In the genomic region with DNA sequence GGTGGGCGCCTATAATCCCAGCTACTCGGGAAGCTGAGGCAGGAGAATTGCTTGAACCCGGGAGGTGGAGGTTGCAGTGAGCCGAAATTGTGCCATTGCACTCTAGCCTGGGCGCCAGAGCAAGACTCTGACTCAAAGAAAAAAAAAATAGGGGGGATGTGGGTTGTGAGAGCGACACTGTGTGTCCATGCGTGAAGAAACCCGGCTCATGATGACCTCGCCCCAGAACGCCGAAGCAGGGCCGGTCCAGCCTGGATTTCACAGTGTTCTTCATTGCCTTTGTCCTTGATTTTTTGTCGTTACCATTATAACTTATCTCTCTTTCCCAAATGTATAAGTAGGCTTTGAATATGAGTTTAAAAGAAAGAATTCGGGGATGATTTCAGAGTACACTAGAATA, we compare ENCODE assay signal across 27 cellular contexts.
DNase-seq lines count a peak whose midpoint lies in the region; ATAC-seq and TF ChIP-seq lines count a peak whose summit lies in the region.
"Had no signal": no experiment of that assay in that cellular context is flagged by ENCODE, and none has a peak within 500 bp of the region (broad histone marks: within the 10 kb centered on the region; RNA-seq: fewer than 3 reads in every experiment).

No MANE protein-coding gene starts in this region.

- no peak overlapping the region for H3K9ac ChIP-seq in mesenchymal stem cell (ENCODE audit: low read length)
- H3K9ac ChIP-seq: parathyroid adenoma had no signal

- H3K79me1 ChIP-seq in mesenchymal stem cell (replicated peaks; ENCODE audit: low read length, poor library complexity, severe bottlenecking) = peaks cover 22% of the 10 kb centered on the region

- no peak overlapping the region for H3K4me2 ChIP-seq in mesenchymal stem cell (ENCODE audit: low read length, poor library complexity, severe bottlenecking)

- no peak for ATAC-seq in left ventricle myocardium superior
- no peak for ATAC-seq in HG03175 (IDR thresholded peaks at IDR 0.05; ENCODE audit: unreplicated experiment)
- ATAC-seq: natural killer cell treated with Interleukin-12 subunit alpha and Interleukin-12 subunit beta and Interleukin-15 and Interleukin-18, amount 100 ng/mL, for 72 hours; WTC11 had no signal

- no peak overlapping the region for H4K91ac ChIP-seq in mesenchymal stem cell (ENCODE audit: low read length)

- H4K8ac ChIP-seq in mesenchymal stem cell (ENCODE audit: low read length) = no peak overlapping the region

- DNase-seq in left ventricle myocardium inferior (no peak), left ventricle myocardium superior (no peak), ascending aorta (ENCODE audit: low spot score in 2 of 2) (no peak), mesenchymal stem cell (no peak), thyroid gland (peak; percentile 67 to 76), NCI-H2196 (lab: John Stamatoyannopoulos, UW; ENCODE audit: unreplicated experiment) (no peak), retina (no peak)
- DNase-seq: 8988T; activated naive CD4-positive, alpha-beta T cell treated with anti-CD3 and anti-CD28 coated beads, Interleukin-2, amount 50 U/mL, for 16 hours; amygdala; COR-L47; DMS79 treated with DMSO at 0.1 percent for 48 hours; head of caudate nucleus; left cardiac atrium; midbrain; NCI-H1092; NCI-H187; NCI-H2171 treated with DMSO at 0.1 percent for 48 hours; NCI-H526; Peyer's patch; stomach; T1000 had no signal

- no peak overlapping the region for H2AK5ac ChIP-seq in mesenchymal stem cell (ENCODE audit: low read length, severe bottlenecking)

- H3K4ac ChIP-seq in mesenchymal stem cell (ENCODE audit: low read depth in 1 of 2, low read length in 2 of 2) = peak overlapping the region in 1 of 2 experiments; percentile 58

- no peak overlapping the region for H2BK12ac ChIP-seq in mesenchymal stem cell (ENCODE audit: low read length in 2 of 2)

- H3K23ac ChIP-seq in mesenchymal stem cell (ENCODE audit: low read length in 2 of 2) = no peak overlapping the region

- H3K36me3 ChIP-seq in left ventricle myocardium inferior (no peaks in the 10 kb centered on the region), ascending aorta (no peaks in the 10 kb centered on the region), mesenchymal stem cell (ENCODE audit: control insufficient read depth in 1 of 2, insufficient read depth in 2 of 2, low read depth in 1 of 2, low read length in 2 of 2) (no peaks in the 10 kb centered on the region), thyroid gland (no peaks in the 10 kb centered on the region)
- H3K36me3 ChIP-seq: cardiac muscle cell, Peyer's patch, stomach had no signal

- intact Hi-C loops in left ventricle myocardium inferior (cut with micrococcal nuclease) = no loop called here
- intact Hi-C loops in left ventricle myocardium superior (cut with micrococcal nuclease) = no loop called here
- intact Hi-C loops in ascending aorta (cut with DNase I) = loop anchor here (1.0 to 5.0 kb wide), 3 partner anchors 18 to 68 kb away; no protein-coding TSS in a partner anchor
- intact Hi-C loops in thyroid gland (cut with DNase I) = no loop called here

- TF ChIP-seq CTCF in left ventricle myocardium inferior (IDR thresholded peaks at IDR 0.05; ENCODE audit: borderline replicate concordance) = no peak
- no peak for TF ChIP-seq CTCF in ascending aorta (IDR thresholded peaks at IDR 0.05)
- no peak for TF ChIP-seq CTCF in thyroid gland (IDR thresholded peaks at IDR 0.05)

- peak overlapping the region; percentile 68 for H2BK120ac ChIP-seq in mesenchymal stem cell (ENCODE audit: low read depth, low read length)

- H2BK5ac ChIP-seq in mesenchymal stem cell (ENCODE audit: low read depth, low read length, poor library complexity, severe bottlenecking) = no peak overlapping the region

- H3K14ac ChIP-seq in mesenchymal stem cell (ENCODE audit: low read length in 2 of 2) = no peak overlapping the region

- H3K4me3 ChIP-seq in left ventricle myocardium inferior = no peak overlapping the region
- H3K4me3 ChIP-seq in ascending aorta = no peak overlapping the region
- H3K4me3 ChIP-seq in mesenchymal stem cell (ENCODE audit: insufficient read depth in 1 of 2, low read depth in 1 of 2, low read length in 2 of 2) = no peak overlapping the region
- no peak overlapping the region for H3K4me3 ChIP-seq in thyroid gland (replicated peaks in 1 of 3)
- H3K4me3 ChIP-seq: cardiac muscle cell, Peyer's patch, stomach had no signal

- H3K9me3 ChIP-seq in left ventricle myocardium inferior (replicated peaks) = no peaks in the 10 kb centered on the region
- no peaks in the 10 kb centered on the region for H3K9me3 ChIP-seq in ascending aorta
- no peaks in the 10 kb centered on the region for H3K9me3 ChIP-seq in mesenchymal stem cell (ENCODE audit: control insufficient read depth, low read length)
- H3K9me3 ChIP-seq in thyroid gland = no peaks in the 10 kb centered on the region
- H3K9me3 ChIP-seq: Peyer's patch, stomach had no signal

- H3K18ac ChIP-seq in mesenchymal stem cell (ENCODE audit: low read depth in 1 of 2, low read length in 2 of 2) = no peak overlapping the region

- no peak overlapping the region for H2BK15ac ChIP-seq in mesenchymal stem cell (ENCODE audit: low read depth, poor library complexity, severe bottlenecking)

- 98% methylated on average over 9 of the region's 14 CpGs for WGBS in mesenchymal stem cell
- 55 to 56% methylated on average over 14 of the region's 14 CpGs for WGBS in thyroid gland, 2 donors

- peaks cover 92% of the 10 kb centered on the region for H3K4me1 ChIP-seq in left ventricle myocardium inferior
- H3K4me1 ChIP-seq in ascending aorta = peaks cover 19 to 72% of the 10 kb centered on the region in 2 donors
- H3K4me1 ChIP-seq in mesenchymal stem cell (ENCODE audit: control insufficient read depth, insufficient read depth, low read depth, low read length) = peaks cover 19% of the 10 kb centered on the region
- peaks cover 71 to 94% of the 10 kb centered on the region in 2 donors for H3K4me1 ChIP-seq in thyroid gland

- peak overlapping the region; percentile 49 for H3K27ac ChIP-seq in left ventricle myocardium inferior (replicated peaks)
- H3K27ac ChIP-seq in ascending aorta = peak overlapping the region; percentile 76 to 86
- H3K27ac ChIP-seq in mesenchymal stem cell (ENCODE audit: low read length, poor library complexity, severe bottlenecking) = peak overlapping the region; percentile 36
- H3K27ac ChIP-seq in thyroid gland = peak overlapping the region; percentile 64 to 72 (median 70)

- H3K27me3 ChIP-seq in left ventricle myocardium inferior (ENCODE audit: low read depth) (no peaks in the 10 kb centered on the region), ascending aorta (no peaks in the 10 kb centered on the region), mesenchymal stem cell (ENCODE audit: control insufficient read depth in 1 of 2, insufficient read depth in 1 of 2, low read length in 2 of 2) (no peaks in the 10 kb centered on the region), thyroid gland (no peaks in the 10 kb centered on the region)
- H3K27me3 ChIP-seq: cardiac muscle cell, Peyer's patch, stomach had no signal

- no peak for TF ChIP-seq POLR2A in thyroid gland (IDR thresholded peaks at IDR 0.05)

- no peak overlapping the region for H2AFZ ChIP-seq in mesenchymal stem cell (ENCODE audit: low read depth, low read length)
- H2AFZ ChIP-seq: parathyroid adenoma had no signal

Comparison
In these comparisons a context has a peak if more than half of its experiments do, and no peak if none do; other contexts are left out.
1. DNase-seq: peak in thyroid gland (2 of 2); none in left ventricle myocardium inferior (single experiment), left ventricle myocardium superior (single experiment), ascending aorta (0 of 2), mesenchymal stem cell (single experiment), NCI-H2196 (single experiment) and retina (single experiment).
2. Peak in every context shown above with its lines, with median percentiles within 50 percentile points of each other: H3K27ac ChIP-seq.